In genomic region chr3:73765878-73766564, GRCh38 we compare ENCODE assay signal across 11 cellular contexts.
A peak's percentile ranks its signal among the peaks of the same experiment; 100 is the strongest.
DNase-seq lines count a peak whose midpoint lies in the region; ATAC-seq and TF ChIP-seq lines count a peak whose summit lies in the region.
"Had no signal": no experiment of that assay in that cellular context is flagged by ENCODE, and none has a peak within 500 bp of the region (broad histone marks: within the 10 kb centered on the region; RNA-seq: fewer than 3 reads in every experiment).

No MANE protein-coding gene starts in this region.

- intact Hi-C loops in uterus (cut with DNase I; ENCODE audit: low total_unique reads): no loop called here

- H3K27ac ChIP-seq in epithelial cell of prostate: peak overlapping the region; percentile 27
- peak overlapping the region; percentile 91 to 92 for H3K27ac ChIP-seq in uterus
- H3K27ac ChIP-seq: A549 had no signal

- H3K9me3 ChIP-seq in uterus: no peaks in the 10 kb centered on the region
- H3K9me3 ChIP-seq: A549 had no signal

- peak; percentile 46 for DNase-seq in NCI-H748 (lab: John Stamatoyannopoulos, UW; ENCODE audit: unreplicated experiment)
- no peak for DNase-seq in NCI-H748 treated with DMSO at 0.1 percent for 48 hours (lab: John Stamatoyannopoulos, UW)
- no peak for DNase-seq in epithelial cell of prostate (ENCODE audit: low read depth, low spot score)
- DNase-seq in myocyte (ENCODE audit: low read depth): peak; percentile 59
- no peak for DNase-seq in uterus
- no peak for DNase-seq in HPDE6-E6E7 (ENCODE audit: extremely low spot score)
- no peak for DNase-seq in GM19240 (ENCODE audit: insufficient read length, low spot score)
- DNase-seq: nucleus accumbens, T-helper 17 cell had no signal

- H3K4me3 ChIP-seq in uterus: no peak overlapping the region
- H3K4me3 ChIP-seq: A549 had no signal

- no peak for TF ChIP-seq CTCF in uterus (IDR thresholded peaks at IDR 0.05)

- no peaks in the 10 kb centered on the region for H3K27me3 ChIP-seq in uterus

- H3K36me3 ChIP-seq in uterus: no peaks in the 10 kb centered on the region

- H3K4me1 ChIP-seq in uterus: no peaks in the 10 kb centered on the region
- H3K4me1 ChIP-seq: A549 had no signal

- no peak for TF ChIP-seq POLR2A in uterus (IDR thresholded peaks at IDR 0.05)

- no peak for ATAC-seq in HG03095 (IDR thresholded peaks at IDR 0.05; ENCODE audit: unreplicated experiment)
- ATAC-seq: A549, T-helper 17 cell had no signal

Comparison
In these comparisons a context has a peak if more than half of its experiments do, and no peak if none do; other contexts are left out.
1. DNase-seq: peak in NCI-H748 (single experiment) and myocyte (single experiment); none in NCI-H748 treated with DMSO at 0.1 percent for 48 hours (single experiment), epithelial cell of prostate (single experiment), uterus (0 of 2), HPDE6-E6E7 (single experiment) and GM19240 (single experiment).